1 cellular context compared by ENCODE assay signal in genomic region chr6:31834704-31835375, GRCh38.
TF ChIP-seq lines count a peak whose summit lies in the region.

No MANE protein-coding gene starts in this region.

TF ChIP-seq in K562, 482 proteins besides CTCF, POLR2A, EP300 and RAD21 (continued from another document and continues in another):
- TF ChIP-seq TFAP4 (CRISPR knock-in tag; IDR thresholded peaks at IDR 0.05; ENCODE audit: borderline replicate concordance) (peak; percentile 54), STAT5A (IDR thresholded peaks at IDR 0.05; ENCODE audit: borderline replicate concordance, low read length) (peak; percentile 44), ETS2 (tag; IDR thresholded peaks at IDR 0.05; ENCODE audit: borderline replicate concordance, poor library complexity, severe bottlenecking) (no peak), MITF (IDR thresholded peaks at IDR 0.05) (no peak), RBM14 (IDR thresholded peaks at IDR 0.05; ENCODE audit: borderline replicate concordance, insufficient read depth, low read depth, low read length) (peak; percentile 99; the same call in 1 of the 2 replicates), MXI1 (IDR thresholded peaks at IDR 0.05; ENCODE audit: low read depth, low read length) (peak; percentile 85), ZNF785 (CRISPR knock-in tag; IDR thresholded peaks at IDR 0.05) (no peak), HOMEZ (CRISPR knock-in tag; IDR thresholded peaks at IDR 0.05) (0 out of 2 replicates have a peak, but pooled peaks have one; percentile 6), FOXJ2 (tag; IDR thresholded peaks at IDR 0.05) (peak; percentile 91; the same call in 1 of the 2 replicates), POU5F1 (IDR thresholded peaks at IDR 0.05; ENCODE audit: borderline replicate concordance, low read depth, low read length, partially characterized antibody) (peak; percentile 5), NCOA6 (IDR thresholded peaks at IDR 0.05) (no peak), ZC3H11A (IDR thresholded peaks at IDR 0.05; ENCODE audit: low read depth, low read length) (peak; percentile 79; the same call in 1 of the 2 replicates), ATF1 (CRISPR knock-in tag; IDR thresholded peaks at IDR 0.05) (no peak; the same call in 1 of the 2 replicates), ATF1 (tag; IDR thresholded peaks at IDR 0.05) (peak; percentile 76), ZNF316 (IDR thresholded peaks at IDR 0.05) (peak; percentile 50), RBM39 (optimal IDR thresholded peaks at IDR 0.05; ENCODE audit: low read depth, low read length) (peak; percentile 96), STAG1 (CRISPR knock-in tag; IDR thresholded peaks at IDR 0.05; ENCODE audit: borderline replicate concordance) (no peak), MXD1 (CRISPR knock-in tag; IDR thresholded peaks at IDR 0.05; ENCODE audit: borderline replicate concordance, poor library complexity, severe bottlenecking) (no peak), RBM15 (IDR thresholded peaks at IDR 0.05; ENCODE audit: insufficient read depth, low read length) (no peak), PCBP1 (IDR thresholded peaks at IDR 0.05; ENCODE audit: low read depth, low read length, poor library complexity, severe bottlenecking) (peak; percentile 93), NBN (IDR thresholded peaks at IDR 0.05; ENCODE audit: low read depth) (no peak; the same call in none of the 2 replicates), TAF9B (IDR thresholded peaks at IDR 0.05; ENCODE audit: partially characterized antibody) (no peak), ZNF699 (CRISPR knock-in tag; IDR thresholded peaks at IDR 0.05; ENCODE audit: insufficient replicate concordance) (no peak), NCOR1 (IDR thresholded peaks at IDR 0.05) (no peak), DIDO1 (tag; IDR thresholded peaks at IDR 0.05; ENCODE audit: low read depth) (peak; percentile 52; the same call in 1 of the 2 replicates), SMAD4 (CRISPR knock-in tag; conservative IDR thresholded peaks at IDR 0.05) (peak; percentile 89; the same call in 1 of the 2 replicates), ILF3 (IDR thresholded peaks at IDR 0.05; ENCODE audit: borderline replicate concordance) (no peak), SAP30 (IDR thresholded peaks at IDR 0.05; ENCODE audit: borderline replicate concordance, insufficient read depth, low read depth, low read length, poor library complexity, severe bottlenecking) (peak; percentile 96), LEF1 (IDR thresholded peaks at IDR 0.05) (no peak; the same call in 1 of the 2 replicates), KHSRP (IDR thresholded peaks at IDR 0.05) (0 out of 2 replicates have a peak, but pooled peaks have one; percentile 11), RCOR1 (IDR thresholded peaks at IDR 0.05; ENCODE audit: borderline replicate concordance in 1 of 2, low read depth in 2 of 2, low read length in 2 of 2) (no peak), ZBTB17 (CRISPR knock-in tag; IDR thresholded peaks at IDR 0.05) (peak; percentile 90), CBX1 (IDR thresholded peaks at IDR 0.05; ENCODE audit: low read depth) (peak; percentile 99), SETDB1 (IDR thresholded peaks at IDR 0.05; ENCODE audit: low read length) (no peak), SIX5 (IDR thresholded peaks at IDR 0.05; ENCODE audit: borderline replicate concordance in 1 of 2, insufficient read depth in 1 of 2, low read depth in 1 of 2, low read length in 2 of 2) (0 out of 4 replicates have a peak, but pooled peaks of 1 of the 2 experiments have one; percentile 20), ZNF655 (CRISPR knock-in tag; IDR thresholded peaks at IDR 0.05) (0 out of 2 replicates have a peak, but pooled peaks have one; percentile 31), ZBTB43 (CRISPR knock-in tag; IDR thresholded peaks at IDR 0.05) (0 out of 2 replicates have a peak, but pooled peaks have one; percentile 12), POLR2AphosphoS5 (IDR thresholded peaks at IDR 0.05; ENCODE audit: control insufficient read depth, insufficient read depth, low read depth, low read length) (peak; percentile 100), SRSF1 (IDR thresholded peaks at IDR 0.05; ENCODE audit: low read depth, low read length) (peak; percentile 90; the same call in 1 of the 2 replicates), CC2D1A (IDR thresholded peaks at IDR 0.05) (no peak), PHB2 (IDR thresholded peaks at IDR 0.05; ENCODE audit: low read depth) (0 out of 2 replicates have a peak, but pooled peaks have one; percentile 28), ZNF583 (CRISPR knock-in tag; IDR thresholded peaks at IDR 0.05) (peak; percentile 25), KDM2B (CRISPR knock-in tag; IDR thresholded peaks at IDR 0.05) (no peak; the same call in 1 of the 2 replicates), CREB5 (CRISPR knock-in tag; IDR thresholded peaks at IDR 0.05) (peak; percentile 55; the same call in 1 of the 2 replicates), TFAM (CRISPR knock-in tag; conservative IDR thresholded peaks at IDR 0.05) (no peak), ARID4B (CRISPR knock-in tag; IDR thresholded peaks at IDR 0.05) (peak; percentile 97), KDM4B (IDR thresholded peaks at IDR 0.05; ENCODE audit: borderline replicate concordance in 2 of 2, low read depth in 1 of 2) (peak in 1 of 2 experiments; percentile 85; a peak in 2 of 4 replicates), GMEB1 (CRISPR knock-in tag; IDR thresholded peaks at IDR 0.05) (no peak), ZBTB26 (CRISPR knock-in tag; IDR thresholded peaks at IDR 0.05) (no peak; the same call in 1 of the 2 replicates), MYBL2 (IDR thresholded peaks at IDR 0.05; ENCODE audit: low read depth) (no peak), MYBL2 (CRISPR knock-in tag; IDR thresholded peaks at IDR 0.05; ENCODE audit: borderline replicate concordance) (no peak), IFI16 (CRISPR knock-in tag; IDR thresholded peaks at IDR 0.05) (no peak), ZNF324 (CRISPR knock-in tag; IDR thresholded peaks at IDR 0.05) (peak; percentile 46; the same call in 1 of the 2 replicates), PHF8 (IDR thresholded peaks at IDR 0.05; ENCODE audit: borderline replicate concordance, low read length) (peak; percentile 100)
